10 cellular contexts compared by ENCODE assay signal in the genomic region with DNA sequence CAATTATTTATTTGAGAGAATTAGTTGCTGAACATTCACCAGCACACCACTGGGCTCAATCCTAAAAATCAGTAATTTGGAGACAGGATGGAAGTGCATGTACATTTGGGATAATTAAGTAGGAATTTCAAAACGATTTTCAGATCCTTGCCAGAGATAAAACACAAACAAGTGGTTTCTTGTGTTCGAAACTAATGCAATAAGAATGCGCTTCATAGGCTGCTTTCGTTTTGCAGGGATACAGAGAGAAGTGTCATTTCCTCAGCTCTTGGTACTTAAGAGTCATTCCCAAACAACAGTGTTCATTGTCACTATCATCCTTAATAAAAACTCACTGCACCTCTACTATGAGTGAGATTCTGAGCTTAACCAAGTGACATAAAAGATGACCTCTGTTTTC. TPM values are rescaled to one million over a fixed set of nuclear protein-coding genes. Genes with fewer than 3 reads are reported as not detected.
A peak's percentile ranks its signal among the peaks of the same experiment; 100 is the strongest.
DNase-seq lines count a peak whose midpoint lies in the region; ATAC-seq and TF ChIP-seq lines count a peak whose summit lies in the region.
"Had no signal": no experiment of that assay in that cellular context is flagged by ENCODE, and none has a peak within 500 bp of the region (broad histone marks: within the 10 kb centered on the region; RNA-seq: fewer than 3 reads in every experiment).

No MANE protein-coding gene starts in this region.

- no peaks in the 10 kb centered on the region for H3K27me3 ChIP-seq in PC-3 (ENCODE audit: low read length)
- H3K27me3 ChIP-seq in adrenal gland = no peaks in the 10 kb centered on the region
- H3K27me3 ChIP-seq in thyroid gland = no peaks in the 10 kb centered on the region

- no peaks in the 10 kb centered on the region for H4K20me1 ChIP-seq in PC-3 (ENCODE audit: low read length)

- TF ChIP-seq CTCF in PC-3 (conservative IDR thresholded peaks at IDR 0.05; ENCODE audit: low read depth, low read length) (no peak), adrenal gland (IDR thresholded peaks at IDR 0.05) (no peak), thyroid gland (IDR thresholded peaks at IDR 0.05) (no peak)

- DNase-seq in COLO829 (ENCODE audit: low spot score) (peak; percentile 95), PC-3 (peak; percentile 66), dermis blood vessel endothelial cell (peak; percentile 64), non-pigmented ciliary epithelial cell (ENCODE audit: low read depth) (peak; percentile 66), adrenal gland (no peak), thyroid gland (no peak)
- DNase-seq: DMS 273 treated with DMSO at 0.1 percent for 48 hours had no signal

- 55 to 74% (median 56%) methylated on average over 4 of the region's 4 CpGs for WGBS in adrenal gland, 4 donors
- WGBS in thyroid gland, 2 donors = 49 to 59% methylated on average over 4 of the region's 4 CpGs

- ATAC-seq in PC-3 (peak; percentile 82), HG03135 (IDR thresholded peaks at IDR 0.05; ENCODE audit: unreplicated experiment) (no peak), GM19023 (IDR thresholded peaks at IDR 0.05; ENCODE audit: unreplicated experiment) (no peak)
- ATAC-seq: activated CD4-positive, CD25-positive, alpha-beta regulatory T cell treated with anti-CD3 and anti-CD28 coated beads, Interleukin-2, amount 50 U/mL, for 24 hours had no signal

- no peaks in the 10 kb centered on the region for H3K79me2 ChIP-seq in PC-3 (ENCODE audit: low read length)

- no peaks in the 10 kb centered on the region for H3F3A ChIP-seq in PC-3 (ENCODE audit: low read length, unreplicated experiment)

- no peak for TF ChIP-seq POLR2A in adrenal gland (IDR thresholded peaks at IDR 0.05)
- no peak for TF ChIP-seq POLR2A in thyroid gland (IDR thresholded peaks at IDR 0.05)

- H2AFZ ChIP-seq in PC-3 (ENCODE audit: low read length) = peak overlapping the region; percentile 47

- no peaks in the 10 kb centered on the region for H3K9me3 ChIP-seq in PC-3 (ENCODE audit: low read length)
- no peaks in the 10 kb centered on the region for H3K9me3 ChIP-seq in adrenal gland (replicated peaks in 1 of 3)
- H3K9me3 ChIP-seq in thyroid gland = no peaks in the 10 kb centered on the region

- H3K9me2 ChIP-seq in PC-3 (replicated peaks; ENCODE audit: low read length) = no peaks in the 10 kb centered on the region

- H3K9ac ChIP-seq in PC-3 (ENCODE audit: low read length) = no peak overlapping the region

- CTCF ChIA-PET in PC-3 (lab: Charles Lee) = interaction anchor here (0.6 kb wide), 1 partner anchor 92 kb away, joined by 4 read pairs; no protein-coding TSS in a partner anchor

- H3K4me3 ChIP-seq in PC-3 (ENCODE audit: low read length) = peak overlapping the region; percentile 50
- peak overlapping the region in 1 of 4 donors; percentile 21 for H3K4me3 ChIP-seq in adrenal gland
- no peak overlapping the region for H3K4me3 ChIP-seq in thyroid gland (replicated peaks in 1 of 3)

- H3K4me2 ChIP-seq in PC-3 (ENCODE audit: low read length) = peak overlapping the region; percentile 82

- H3K36me3 ChIP-seq in PC-3 (ENCODE audit: low read depth, low read length) = no peaks in the 10 kb centered on the region
- no peaks in the 10 kb centered on the region for H3K36me3 ChIP-seq in adrenal gland (replicated peaks in 1 of 2)
- H3K36me3 ChIP-seq in thyroid gland = no peaks in the 10 kb centered on the region

- POLR2A ChIA-PET in PC-3 (lab: Charles Lee; ENCODE audit: unreplicated experiment) = no interaction called here

- no TSS peak for BruUV-seq in PC-3 (replicated peaks; lab: Mats Ljungman, UMichigan)

- H3K4me1 ChIP-seq in PC-3 (ENCODE audit: insufficient read depth, low read length) = peaks cover 14% of the 10 kb centered on the region; the same call in 1 of the 2 replicates
- no peaks in the 10 kb centered on the region for H3K4me1 ChIP-seq in adrenal gland (replicated peaks in 1 of 2)
- no peaks in the 10 kb centered on the region for H3K4me1 ChIP-seq in thyroid gland

- no peak overlapping the region for H3K27ac ChIP-seq in PC-3 (ENCODE audit: low read length)
- H3K27ac ChIP-seq in adrenal gland = no peak overlapping the region
- no peak overlapping the region for H3K27ac ChIP-seq in thyroid gland

- intact Hi-C loops in PC-3 (cut with micrococcal nuclease) = no loop called here
- intact Hi-C loops in adrenal gland (cut with DNase I) = no loop called here
- intact Hi-C loops in thyroid gland (cut with DNase I) = no loop called here

RNA-seq across cellular contexts. Expression of gene USP24, which starts 20.6 kb away (rescaled TPM):
- total RNA-seq in PC-3 (2014; rRNA removed) (29.1 and 38.5 TPM in 2 replicates), dermis blood vessel endothelial cell (57.9 and 81.3 TPM in 2 replicates), adrenal gland (10 to 100 TPM; 20.8 to 41.9 (median 26.4) TPM), thyroid gland (10 to 100 TPM; 38.5 to 74.6 (median 43.4) TPM)
- polyA plus RNA-seq in adrenal gland = 10 to 100 TPM; 11.3 to 21.1 (median 15.4) TPM

Comparison
In these comparisons a context has a peak if more than half of its experiments do, and no peak if none do; other contexts are left out.
1. DNase-seq: peak in COLO829 (single experiment), PC-3 (single experiment), dermis blood vessel endothelial cell (single experiment) and non-pigmented ciliary epithelial cell (single experiment); none in adrenal gland (0 of 7) and thyroid gland (0 of 2).